Comparison of ENCODE assay signal across 11 cellular contexts in genomic region chr12:64457466-64457865, GRCh38. TPM values are rescaled to one million over a fixed set of nuclear protein-coding genes. Genes with fewer than 3 reads are reported as not detected.
A peak's percentile ranks its signal among the peaks of the same experiment; 100 is the strongest.
DNase-seq lines count a peak whose midpoint lies in the region; ATAC-seq lines count a peak whose summit lies in the region.
"Had no signal": no experiment of that assay in that cellular context is flagged by ENCODE, and none has a peak within 500 bp of the region (broad histone marks: within the 10 kb centered on the region; RNA-seq: fewer than 3 reads in every experiment).

No MANE protein-coding gene starts in this region.

- no peak for DNase-seq in activated naive CD4-positive, alpha-beta T cell treated with anti-CD3 and anti-CD28 coated beads for 36 hours
- DNase-seq in activated naive CD4-positive, alpha-beta T cell (lab: John Stamatoyannopoulos, UW), result no peak
- no peak for DNase-seq in effector memory CD8-positive, alpha-beta T cell
- no peak for DNase-seq in stimulated activated effector memory CD8-positive, alpha-beta T cell treated with anti-CD3 and anti-CD28 coated beads, Interleukin-12 subunit alpha, Interleukin-12 subunit beta, amount 100 ng/mL, for 72 hours (ENCODE audit: low spot score in 2 of 2)
- DNase-seq in hepatic stellate cell (ENCODE audit: low spot score), result no peak
- DNase-seq in left colon, result no peak
- DNase-seq: NCI-H1417 treated with DMSO at 0.1 percent for 48 hours, NCI-H526, RPMI8226 had no signal

- H3K27ac Mint-ChIP-seq in activated naive CD4-positive, alpha-beta T cell treated with anti-CD3 and anti-CD28 coated beads for 36 hours, result peak overlapping the region; percentile 73
- peak overlapping the region; percentile 97 to 100 for H3K27ac Mint-ChIP-seq in effector memory CD8-positive, alpha-beta T cell
- peak overlapping the region; percentile 73 for H3K27ac Mint-ChIP-seq in stimulated activated effector memory CD8-positive, alpha-beta T cell treated with anti-CD3 and anti-CD28 coated beads, Interleukin-12 subunit alpha, Interleukin-12 subunit beta, amount 100 ng/mL, for 72 hours

- H3K9me3 Mint-ChIP-seq in activated naive CD4-positive, alpha-beta T cell treated with anti-CD3 and anti-CD28 coated beads for 36 hours, result no peaks in the 10 kb centered on the region
- no peaks in the 10 kb centered on the region for H3K9me3 Mint-ChIP-seq in effector memory CD8-positive, alpha-beta T cell
- no peaks in the 10 kb centered on the region for H3K9me3 Mint-ChIP-seq in stimulated activated effector memory CD8-positive, alpha-beta T cell treated with anti-CD3 and anti-CD28 coated beads, Interleukin-12 subunit alpha, Interleukin-12 subunit beta, amount 100 ng/mL, for 72 hours

- no peaks in the 10 kb centered on the region for H3K27me3 Mint-ChIP-seq in activated naive CD4-positive, alpha-beta T cell treated with anti-CD3 and anti-CD28 coated beads for 36 hours (ENCODE audit: low read depth)
- no peaks in the 10 kb centered on the region for H3K27me3 Mint-ChIP-seq in effector memory CD8-positive, alpha-beta T cell

- no peak overlapping the region for H3K4me3 Mint-ChIP-seq in activated naive CD4-positive, alpha-beta T cell treated with anti-CD3 and anti-CD28 coated beads for 36 hours
- H3K4me3 Mint-ChIP-seq in effector memory CD8-positive, alpha-beta T cell, result peak overlapping the region in 1 of 2 donors; percentile 30
- H3K4me3 Mint-ChIP-seq in stimulated activated effector memory CD8-positive, alpha-beta T cell treated with anti-CD3 and anti-CD28 coated beads, Interleukin-12 subunit alpha, Interleukin-12 subunit beta, amount 100 ng/mL, for 72 hours, result peak overlapping the region; percentile 10

- peaks cover 12% of the 10 kb centered on the region for H3K36me3 Mint-ChIP-seq in activated naive CD4-positive, alpha-beta T cell treated with anti-CD3 and anti-CD28 coated beads for 36 hours (ENCODE audit: low read depth)
- H3K36me3 Mint-ChIP-seq in effector memory CD8-positive, alpha-beta T cell (ENCODE audit: insufficient read depth), result peaks cover 30% of the 10 kb centered on the region
- H3K36me3 Mint-ChIP-seq in stimulated activated effector memory CD8-positive, alpha-beta T cell treated with anti-CD3 and anti-CD28 coated beads, Interleukin-12 subunit alpha, Interleukin-12 subunit beta, amount 100 ng/mL, for 72 hours, result peaks cover 83% of the 10 kb centered on the region

- CTCF ChIA-PET in activated naive CD4-positive, alpha-beta T cell treated with anti-CD3 and anti-CD28 coated beads for 36 hours (lab: Charles Lee), result interaction anchor here (1.1 to 1.2 kb wide), 2 partner anchors 12 to 92 kb away, joined by 3 read pairs; no protein-coding TSS in a partner anchor

- H3K4me1 Mint-ChIP-seq in activated naive CD4-positive, alpha-beta T cell treated with anti-CD3 and anti-CD28 coated beads for 36 hours (ENCODE audit: low read depth), result peaks cover 49% of the 10 kb centered on the region
- peaks cover 33 to 55% of the 10 kb centered on the region in 2 donors for H3K4me1 Mint-ChIP-seq in effector memory CD8-positive, alpha-beta T cell (ENCODE audit: low read depth in 2 of 2)
- H3K4me1 Mint-ChIP-seq in stimulated activated effector memory CD8-positive, alpha-beta T cell treated with anti-CD3 and anti-CD28 coated beads, Interleukin-12 subunit alpha, Interleukin-12 subunit beta, amount 100 ng/mL, for 72 hours, result peaks cover 61% of the 10 kb centered on the region

- intact Hi-C loops in activated naive CD4-positive, alpha-beta T cell treated with anti-CD3 and anti-CD28 coated beads for 36 hours (cut with micrococcal nuclease), result loop anchor here (1.0 to 5.0 kb wide), 3 partner anchors 140 to 715 kb away; no protein-coding TSS in a partner anchor
- intact Hi-C loops in left colon (cut with DNase I, micrococcal nuclease), result no loop called here

- ATAC-seq in HG03520 (IDR thresholded peaks at IDR 0.05; ENCODE audit: unreplicated experiment), result peak; percentile 55
- ATAC-seq in effector memory CD8-positive, alpha-beta T cell (replicated peaks), result no peak
- ATAC-seq in stimulated activated effector memory CD8-positive, alpha-beta T cell treated with anti-CD3 and anti-CD28 coated beads, Interleukin-12 subunit alpha, Interleukin-12 subunit beta, amount 100 ng/mL, for 72 hours, result peak; percentile 66
- no peak for ATAC-seq in HG03378 (IDR thresholded peaks at IDR 0.05; ENCODE audit: unreplicated experiment)
- no peak for ATAC-seq in left colon

RNA-seq across cellular contexts. Expression of gene TBK1, which starts 5.5 kb away (rescaled TPM):
- 10 to 100 TPM; 10.7 to 12.1 TPM for total RNA-seq in activated naive CD4-positive, alpha-beta T cell treated with anti-CD3 and anti-CD28 coated beads for 36 hours
- 10 to 100 TPM; 17.1 to 17.7 TPM for total RNA-seq in left colon

RNA-seq across cellular contexts. Expression of gene XPOT, which starts 53.3 kb away (rescaled TPM):
- total RNA-seq in activated naive CD4-positive, alpha-beta T cell treated with anti-CD3 and anti-CD28 coated beads for 36 hours, result 100 to 1,000 TPM; 227 to 236 TPM
- total RNA-seq in left colon, result 10 to 100 TPM; 24.3 to 30.4 TPM

Comparison
In these comparisons a context has a peak if more than half of its experiments do, and no peak if none do; other contexts are left out.
1. ATAC-seq: peak in HG03520 (single experiment) and stimulated activated effector memory CD8-positive, alpha-beta T cell treated with anti-CD3 and anti-CD28 coated beads, Interleukin-12 subunit alpha, Interleukin-12 subunit beta, amount 100 ng/mL, for 72 hours (single experiment); none in effector memory CD8-positive, alpha-beta T cell (single experiment), HG03378 (single experiment) and left colon (single experiment).
2. RNA of gene XPOT, which starts 53.3 kb away (total RNA-seq): 227 to 236 TPM in activated naive CD4-positive, alpha-beta T cell treated with anti-CD3 and anti-CD28 coated beads for 36 hours; 24.3 to 30.4 TPM in left colon; every median in the first group is over 4 times any median in the second.
3. Peak in every context shown above with its lines, with median percentiles within 50 percentile points of each other: H3K27ac Mint-ChIP-seq.